ENCODE assay signal across 8 cellular contexts in genomic region chr20:34069341-34070078, GRCh38. TPM values are rescaled to one million over a fixed set of nuclear protein-coding genes. Genes with fewer than 3 reads are reported as not detected.
DNase-seq lines count a peak whose midpoint lies in the region; ATAC-seq and TF ChIP-seq lines count a peak whose summit lies in the region.

No MANE protein-coding gene starts in this region.

- no peak overlapping the region for H3K4me3 ChIP-seq in colonic mucosa

- peaks cover 5% of the 10 kb centered on the region for H3K36me3 ChIP-seq in colonic mucosa

- no peaks in the 10 kb centered on the region for H3K4me1 ChIP-seq in colonic mucosa

- ATAC-seq in HG02973 (IDR thresholded peaks at IDR 0.05; ENCODE audit: unreplicated experiment): peak; percentile 64
- peak; percentile 83 to 91 for ATAC-seq in activated CD4-positive, CD25-positive, alpha-beta regulatory T cell treated with anti-CD3 and anti-CD28 coated beads, Interleukin-2, amount 50 U/mL, for 24 hours
- peak; percentile 95 for ATAC-seq in left lobe of liver

- DNase-seq in GDM1 (lab: John Stamatoyannopoulos, UW): peak; percentile 35
- DNase-seq in NCI-H226: peak; percentile 58
- DNase-seq in colonic mucosa: peak; percentile 81
- peak; percentile 72 for DNase-seq in left lobe of liver (ENCODE audit: low spot score)
- peak; percentile 40 to 43 for DNase-seq in stimulated activated CD4-positive, alpha-beta T cell treated with anti-CD3 and anti-CD28 coated beads, Interleukin-4, amount 100 ng/mL, for 4 hours
- no peak for DNase-seq in mesenteric fat pad (ENCODE audit: low spot score)

- no peaks in the 10 kb centered on the region for H3K9me3 ChIP-seq in colonic mucosa

- no peaks in the 10 kb centered on the region for H3K27me3 ChIP-seq in colonic mucosa

- H3K27ac ChIP-seq in colonic mucosa: peak overlapping the region; percentile 16

- intact Hi-C loops in colonic mucosa (cut with DNase I): loop anchor here (5.0 to 10.0 kb wide), 4 partner anchors 55 to 202 kb away; partner anchors contain the start of gene RALY

- TF ChIP-seq CTCF in colonic mucosa (IDR thresholded peaks at IDR 0.05): peak; percentile 76

- H3K9ac ChIP-seq in colonic mucosa (ENCODE audit: low read depth in 2 of 2, low read length in 2 of 2): no peak overlapping the region

RNA-seq across cellular contexts. Expression of gene EIF2S2, which starts 42.5 kb away (rescaled TPM):
- total RNA-seq in colonic mucosa (10 to 100 TPM; 53.1 to 71.6 TPM), left lobe of liver (20.2 TPM), mesenteric fat pad (64.5 TPM)
